Comparison of ENCODE assay signal across 1 cellular context in the genomic region with DNA sequence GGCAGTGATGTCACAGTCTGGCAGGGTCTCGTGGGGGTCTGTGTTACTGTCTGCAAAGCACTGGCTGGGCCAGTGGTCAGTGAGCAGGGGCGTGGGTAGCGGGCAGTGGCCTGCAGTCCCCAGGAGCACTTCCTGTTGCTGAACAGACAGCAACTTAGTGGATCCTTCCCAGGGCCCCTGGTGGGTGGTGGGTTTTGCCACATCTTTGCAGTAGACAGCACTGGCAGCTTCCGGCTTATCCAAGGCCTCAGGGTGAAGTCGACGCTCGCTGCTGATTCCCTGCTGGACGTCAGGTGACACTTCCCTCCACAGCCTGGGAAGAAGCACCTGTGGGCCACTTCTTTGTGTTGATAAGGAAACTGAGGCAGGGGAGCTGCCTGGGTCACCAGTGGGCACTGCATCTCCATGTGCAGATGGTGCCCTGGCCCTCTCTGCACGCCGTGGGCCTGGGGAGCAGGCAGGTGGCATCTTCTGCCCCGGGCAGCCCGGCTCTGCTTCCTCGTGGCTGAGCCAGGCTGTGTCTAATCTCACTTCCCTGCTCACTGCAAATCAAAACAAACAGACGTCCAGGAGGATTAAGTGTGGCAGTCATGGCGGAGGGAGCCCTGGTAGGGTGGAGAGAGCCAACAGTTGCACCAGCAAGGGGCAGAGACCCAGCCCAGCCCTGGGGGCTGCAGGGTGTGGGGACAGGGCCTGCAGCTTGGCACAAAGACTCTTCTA.
TF ChIP-seq lines count a peak whose summit lies in the region.

No MANE protein-coding gene starts in this region.

TF ChIP-seq in H1, 55 proteins besides CTCF, POLR2A, EP300 and RAD21:
- no peak for TF ChIP-seq CEBPB (IDR thresholded peaks at IDR 0.05; ENCODE audit: low read depth, low read length)
- no peak for TF ChIP-seq NRF1 (IDR thresholded peaks at IDR 0.05; ENCODE audit: low read depth, low read length)
- TF ChIP-seq SIN3A (conservative IDR thresholded peaks at IDR 0.05 in 1 of 2, IDR thresholded peaks at IDR 0.05 in 1 of 2; ENCODE audit: low read depth in 1 of 2, low read length in 2 of 2), result no peak
- TF ChIP-seq NANOG (IDR thresholded peaks at IDR 0.05; ENCODE audit: insufficient read depth, low read depth, low read length, poor library complexity, severe bottlenecking), result no peak
- TF ChIP-seq, protein P1, sequence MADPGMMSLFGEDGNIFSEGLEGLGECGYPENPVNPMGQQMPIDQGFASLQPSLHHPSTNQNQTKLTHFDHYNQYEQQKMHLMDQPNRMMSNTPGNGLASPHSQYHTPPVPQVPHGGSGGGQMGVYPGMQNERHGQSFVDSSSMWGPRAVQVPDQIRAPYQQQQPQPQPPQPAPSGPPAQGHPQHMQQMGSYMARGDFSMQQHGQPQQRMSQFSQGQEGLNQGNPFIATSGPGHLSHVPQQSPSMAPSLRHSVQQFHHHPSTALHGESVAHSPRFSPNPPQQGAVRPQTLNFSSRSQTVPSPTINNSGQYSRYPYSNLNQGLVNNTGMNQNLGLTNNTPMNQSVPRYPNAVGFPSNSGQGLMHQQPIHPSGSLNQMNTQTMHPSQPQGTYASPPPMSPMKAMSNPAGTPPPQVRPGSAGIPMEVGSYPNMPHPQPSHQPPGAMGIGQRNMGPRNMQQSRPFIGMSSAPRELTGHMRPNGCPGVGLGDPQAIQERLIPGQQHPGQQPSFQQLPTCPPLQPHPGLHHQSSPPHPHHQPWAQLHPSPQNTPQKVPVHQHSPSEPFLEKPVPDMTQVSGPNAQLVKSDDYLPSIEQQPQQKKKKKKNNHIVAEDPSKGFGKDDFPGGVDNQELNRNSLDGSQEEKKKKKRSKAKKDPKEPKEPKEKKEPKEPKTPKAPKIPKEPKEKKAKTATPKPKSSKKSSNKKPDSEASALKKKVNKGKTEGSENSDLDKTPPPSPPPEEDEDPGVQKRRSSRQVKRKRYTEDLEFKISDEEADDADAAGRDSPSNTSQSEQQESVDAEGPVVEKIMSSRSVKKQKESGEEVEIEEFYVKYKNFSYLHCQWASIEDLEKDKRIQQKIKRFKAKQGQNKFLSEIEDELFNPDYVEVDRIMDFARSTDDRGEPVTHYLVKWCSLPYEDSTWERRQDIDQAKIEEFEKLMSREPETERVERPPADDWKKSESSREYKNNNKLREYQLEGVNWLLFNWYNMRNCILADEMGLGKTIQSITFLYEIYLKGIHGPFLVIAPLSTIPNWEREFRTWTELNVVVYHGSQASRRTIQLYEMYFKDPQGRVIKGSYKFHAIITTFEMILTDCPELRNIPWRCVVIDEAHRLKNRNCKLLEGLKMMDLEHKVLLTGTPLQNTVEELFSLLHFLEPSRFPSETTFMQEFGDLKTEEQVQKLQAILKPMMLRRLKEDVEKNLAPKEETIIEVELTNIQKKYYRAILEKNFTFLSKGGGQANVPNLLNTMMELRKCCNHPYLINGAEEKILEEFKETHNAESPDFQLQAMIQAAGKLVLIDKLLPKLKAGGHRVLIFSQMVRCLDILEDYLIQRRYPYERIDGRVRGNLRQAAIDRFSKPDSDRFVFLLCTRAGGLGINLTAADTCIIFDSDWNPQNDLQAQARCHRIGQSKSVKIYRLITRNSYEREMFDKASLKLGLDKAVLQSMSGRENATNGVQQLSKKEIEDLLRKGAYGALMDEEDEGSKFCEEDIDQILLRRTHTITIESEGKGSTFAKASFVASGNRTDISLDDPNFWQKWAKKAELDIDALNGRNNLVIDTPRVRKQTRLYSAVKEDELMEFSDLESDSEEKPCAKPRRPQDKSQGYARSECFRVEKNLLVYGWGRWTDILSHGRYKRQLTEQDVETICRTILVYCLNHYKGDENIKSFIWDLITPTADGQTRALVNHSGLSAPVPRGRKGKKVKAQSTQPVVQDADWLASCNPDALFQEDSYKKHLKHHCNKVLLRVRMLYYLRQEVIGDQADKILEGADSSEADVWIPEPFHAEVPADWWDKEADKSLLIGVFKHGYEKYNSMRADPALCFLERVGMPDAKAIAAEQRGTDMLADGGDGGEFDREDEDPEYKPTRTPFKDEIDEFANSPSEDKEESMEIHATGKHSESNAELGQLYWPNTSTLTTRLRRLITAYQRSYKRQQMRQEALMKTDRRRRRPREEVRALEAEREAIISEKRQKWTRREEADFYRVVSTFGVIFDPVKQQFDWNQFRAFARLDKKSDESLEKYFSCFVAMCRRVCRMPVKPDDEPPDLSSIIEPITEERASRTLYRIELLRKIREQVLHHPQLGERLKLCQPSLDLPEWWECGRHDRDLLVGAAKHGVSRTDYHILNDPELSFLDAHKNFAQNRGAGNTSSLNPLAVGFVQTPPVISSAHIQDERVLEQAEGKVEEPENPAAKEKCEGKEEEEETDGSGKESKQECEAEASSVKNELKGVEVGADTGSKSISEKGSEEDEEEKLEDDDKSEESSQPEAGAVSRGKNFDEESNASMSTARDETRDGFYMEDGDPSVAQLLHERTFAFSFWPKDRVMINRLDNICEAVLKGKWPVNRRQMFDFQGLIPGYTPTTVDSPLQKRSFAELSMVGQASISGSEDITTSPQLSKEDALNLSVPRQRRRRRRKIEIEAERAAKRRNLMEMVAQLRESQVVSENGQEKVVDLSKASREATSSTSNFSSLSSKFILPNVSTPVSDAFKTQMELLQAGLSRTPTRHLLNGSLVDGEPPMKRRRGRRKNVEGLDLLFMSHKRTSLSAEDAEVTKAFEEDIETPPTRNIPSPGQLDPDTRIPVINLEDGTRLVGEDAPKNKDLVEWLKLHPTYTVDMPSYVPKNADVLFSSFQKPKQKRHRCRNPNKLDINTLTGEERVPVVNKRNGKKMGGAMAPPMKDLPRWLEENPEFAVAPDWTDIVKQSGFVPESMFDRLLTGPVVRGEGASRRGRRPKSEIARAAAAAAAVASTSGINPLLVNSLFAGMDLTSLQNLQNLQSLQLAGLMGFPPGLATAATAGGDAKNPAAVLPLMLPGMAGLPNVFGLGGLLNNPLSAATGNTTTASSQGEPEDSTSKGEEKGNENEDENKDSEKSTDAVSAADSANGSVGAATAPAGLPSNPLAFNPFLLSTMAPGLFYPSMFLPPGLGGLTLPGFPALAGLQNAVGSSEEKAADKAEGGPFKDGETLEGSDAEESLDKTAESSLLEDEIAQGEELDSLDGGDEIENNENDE (IDR thresholded peaks at IDR 0.05; ENCODE audit: insufficient replicate concordance, low read length), result no peak
- TF ChIP-seq, protein P2, sequence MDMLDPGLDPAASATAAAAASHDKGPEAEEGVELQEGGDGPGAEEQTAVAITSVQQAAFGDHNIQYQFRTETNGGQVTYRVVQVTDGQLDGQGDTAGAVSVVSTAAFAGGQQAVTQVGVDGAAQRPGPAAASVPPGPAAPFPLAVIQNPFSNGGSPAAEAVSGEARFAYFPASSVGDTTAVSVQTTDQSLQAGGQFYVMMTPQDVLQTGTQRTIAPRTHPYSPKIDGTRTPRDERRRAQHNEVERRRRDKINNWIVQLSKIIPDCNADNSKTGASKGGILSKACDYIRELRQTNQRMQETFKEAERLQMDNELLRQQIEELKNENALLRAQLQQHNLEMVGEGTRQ (IDR thresholded peaks at IDR 0.05; ENCODE audit: low read length), result no peak
- TF ChIP-seq CHD1 (IDR thresholded peaks at IDR 0.05; ENCODE audit: low read depth, low read length), result no peak
- TF ChIP-seq CBX8 (IDR thresholded peaks at IDR 0.05; ENCODE audit: borderline replicate concordance, low read depth, low read length), result no peak
- TF ChIP-seq HDAC6 (IDR thresholded peaks at IDR 0.05; ENCODE audit: low read depth, low read length), result no peak
- no peak for TF ChIP-seq BRCA1 (IDR thresholded peaks at IDR 0.05; ENCODE audit: low read depth, low read length)
- no peak for TF ChIP-seq CHD2 (IDR thresholded peaks at IDR 0.05; ENCODE audit: low read length)
- TF ChIP-seq SIX5 (IDR thresholded peaks at IDR 0.05; ENCODE audit: low read depth, low read length), result no peak
TF ChIP-seq in H1: peak in this region for 0.
